Comparison of ENCODE assay signal across 23 cellular contexts in the genomic region with DNA sequence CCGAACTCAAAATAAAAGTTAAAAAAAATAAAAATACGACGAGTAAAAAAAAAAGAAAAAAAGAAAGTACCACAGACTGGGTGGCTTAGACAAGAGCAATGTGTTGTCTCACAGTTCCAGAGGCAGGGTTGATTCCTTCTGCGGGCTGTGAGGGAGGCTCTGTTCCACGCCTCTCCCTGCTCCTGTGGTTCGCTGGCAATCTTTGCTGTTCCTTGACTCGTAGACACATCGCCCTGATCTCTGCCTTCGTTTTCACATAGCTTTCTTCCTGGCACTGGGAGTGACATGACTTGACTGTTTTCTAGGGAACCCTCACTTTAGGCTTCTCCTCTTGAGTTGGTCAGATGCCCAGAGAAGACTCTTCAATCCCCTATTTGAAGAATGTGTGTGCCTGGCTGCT.
DNase-seq lines count a peak whose midpoint lies in the region; ATAC-seq lines count a peak whose summit lies in the region.
"Had no signal": no experiment of that assay in that cellular context is flagged by ENCODE, and none has a peak within 500 bp of the region (broad histone marks: within the 10 kb centered on the region; RNA-seq: fewer than 3 reads in every experiment).

No MANE protein-coding gene starts in this region.

- 67% methylated on average over 9 of the region's 9 CpGs for WGBS in right cardiac atrium

- intact Hi-C loops in left cardiac atrium (cut with DNase I), result no loop called here
- intact Hi-C loops in Right ventricle myocardium superior (cut with DNase I), result no loop called here
- intact Hi-C loops in right cardiac atrium (cut with DNase I), result no loop called here
- intact Hi-C loops in sciatic nerve (cut with DNase I), result no loop called here

- DNase-seq in left cardiac atrium (peak; percentile 34), Right ventricle myocardium superior (no peak), right cardiac atrium (peak; percentile 43 to 74 (median 62)), sciatic nerve (ENCODE audit: low spot score) (no peak), MV-4-11 (lab: John Stamatoyannopoulos, UW) (no peak), HuH-7.5 (ENCODE audit: low spot score) (no peak)
- DNase-seq in effector CD8-positive, alpha-beta T cell (lab: John Stamatoyannopoulos, UW), result no peak
- DNase-seq: activated naive CD4-positive, alpha-beta T cell treated with anti-CD3 and anti-CD28 coated beads, Interleukin-2, amount 50 U/mL, for 16 hours; DMS153; dorsolateral prefrontal cortex; foreskin melanocyte; KG1; naive B cell; NCI-H1694; NCI-H2171 treated with DMSO at 0.1 percent for 48 hours; NCI-H524 treated with DMSO at 0.1 percent for 48 hours; NK-92 treated with Interleukin-12 subunit alpha and Interleukin-12 subunit beta, amount 100 ng/mL, for 24 hours; PC-9; SHP77 treated with DMSO at 0.1 percent for 48 hours; trophoblast cell had no signal

- no peaks in the 10 kb centered on the region for H3K9me3 ChIP-seq in right cardiac atrium (ENCODE audit: control insufficient read depth, low read length)

- H3K27ac ChIP-seq in right cardiac atrium (ENCODE audit: low read length), result peak overlapping the region; percentile 7
- H3K27ac ChIP-seq: PC-9 had no signal

- H3K4me1 ChIP-seq in right cardiac atrium (ENCODE audit: control insufficient read depth, insufficient read depth, low read length), result no peaks in the 10 kb centered on the region

- H3K27me3 ChIP-seq in right cardiac atrium (ENCODE audit: control insufficient read depth, insufficient read depth), result no peaks in the 10 kb centered on the region
- H3K27me3 ChIP-seq: dorsolateral prefrontal cortex had no signal

- peak overlapping the region; percentile 11 for H3K4me3 ChIP-seq in right cardiac atrium (ENCODE audit: low read length)
- H3K4me3 ChIP-seq: lung, PC-9 had no signal

- ATAC-seq in left cardiac atrium (peak; percentile 75 to 76), Right ventricle myocardium superior (ENCODE audit: poor library complexity) (no peak), right cardiac atrium (peak; percentile 76 to 85), sciatic nerve (peak; percentile 70), HG03097 (IDR thresholded peaks at IDR 0.05; ENCODE audit: low FRiP score, unreplicated experiment) (no peak)
- ATAC-seq: WTC11 had no signal

Comparison
In these comparisons a context has a peak if more than half of its experiments do, and no peak if none do; other contexts are left out.
1. ATAC-seq: peak in left cardiac atrium (2 of 2), right cardiac atrium (2 of 2) and sciatic nerve (single experiment); none in Right ventricle myocardium superior (single experiment) and HG03097 (single experiment).
2. DNase-seq: peak in left cardiac atrium (single experiment) and right cardiac atrium (3 of 3); none in Right ventricle myocardium superior (single experiment), sciatic nerve (single experiment), MV-4-11 (single experiment), effector CD8-positive, alpha-beta T cell (single experiment) and HuH-7.5 (single experiment).